Comparison of ENCODE assay signal across 1 cellular context in genomic region chr22:19691007-19691720, GRCh38.
TF ChIP-seq lines count a peak whose summit lies in the region.

No MANE protein-coding gene starts in this region.

TF ChIP-seq in A549, 52 proteins besides CTCF, POLR2A, EP300 and RAD21 (continued from another document):
- TF ChIP-seq CEBPB (IDR thresholded peaks at IDR 0.05) (no peak), ZC3H11A (IDR thresholded peaks at IDR 0.05) (no peak)
